Comparison of ENCODE assay signal across 33 cellular contexts in genomic region chrX:45202171-45202570, GRCh38. TPM values are rescaled to one million over a fixed set of nuclear protein-coding genes. Genes with fewer than 3 reads are reported as not detected.
DNase-seq lines count a peak whose midpoint lies in the region; ATAC-seq, FAIRE-seq and TF ChIP-seq lines count a peak whose summit lies in the region.
"Had no signal": no experiment of that assay in that cellular context is flagged by ENCODE, and none has a peak within 500 bp of the region (broad histone marks: within the 10 kb centered on the region; RNA-seq: fewer than 3 reads in every experiment).

No MANE protein-coding gene starts in this region.

- H3K4me3 ChIP-seq in HEK293 (ENCODE audit: low read depth, low read length) = no peak overlapping the region
- H3K4me3 ChIP-seq in pancreas = no peak overlapping the region
- H3K4me3 ChIP-seq: GM12878, SK-N-MC had no signal

- H3K4me1 ChIP-seq in HEK293 (ENCODE audit: control insufficient read depth, insufficient read depth, low read length) (no peaks in the 10 kb centered on the region), pancreas (no peaks in the 10 kb centered on the region)
- H3K4me1 ChIP-seq: Caco-2 had no signal

- ATAC-seq in pancreas (no peak), GM18519 (IDR thresholded peaks at IDR 0.05; ENCODE audit: low FRiP score, unreplicated experiment) (no peak)
- ATAC-seq: CD8-positive, alpha-beta T cell; GM12878; HCT116 had no signal

- TF ChIP-seq CTCF in 22Rv1 (IDR thresholded peaks at IDR 0.05) = no peak
- no peak for TF ChIP-seq CTCF in HEK293 (tag by site-specific recombination; IDR thresholded peaks at IDR 0.05)
- TF ChIP-seq CTCF in pancreas (IDR thresholded peaks at IDR 0.05) = no peak

- DNase-seq in pancreas (no peak), NAMALWA (ENCODE audit: low spot score) (no peak)
- DNase-seq in T-helper 2 cell treated with Interferon-gamma antibody and Interleukin-4, amounts not matched to agents 5 μg/mL and 100 μg/mL, for 36 hours (ENCODE audit: low spot score) = no peak
- DNase-seq: C1 segment of cervical spinal cord; Caco-2; CD8-positive, alpha-beta T cell; DMS 273 treated with DMSO at 0.1 percent for 48 hours; DMS79; EL; GDM1; NCI-H1092; NCI-H1417 treated with DMSO at 0.1 percent for 48 hours; NCI-H1694 treated with DMSO at 0.1 percent for 48 hours; NCI-H2081; NCI-H2171; NCI-H226; NCI-H510A; NCI-H69; OCI-M1; SIG-M5 had no signal

- no peak overlapping the region for H3K4me3 Mint-ChIP-seq in T-helper 2 cell treated with Interferon-gamma antibody and Interleukin-4, amounts not matched to agents 5 μg/mL and 100 μg/mL, for 36 hours
- H3K4me3 Mint-ChIP-seq: CD8-positive, alpha-beta T cell; IgD-negative memory B cell had no signal

- peaks cover 14% of the 10 kb centered on the region for H3K27me3 Mint-ChIP-seq in T-helper 2 cell treated with Interferon-gamma antibody and Interleukin-4, amounts not matched to agents 5 μg/mL and 100 μg/mL, for 36 hours (ENCODE audit: low read depth)

- no peaks in the 10 kb centered on the region for H3K36me3 Mint-ChIP-seq in T-helper 2 cell treated with Interferon-gamma antibody and Interleukin-4, amounts not matched to agents 5 μg/mL and 100 μg/mL, for 36 hours (ENCODE audit: low read depth)
- H3K36me3 Mint-ChIP-seq: CD8-positive, alpha-beta T cell; IgD-negative memory B cell had no signal

- intact Hi-C loops in pancreas (cut with DNase I) = no loop called here

- peaks cover 7% of the 10 kb centered on the region for H3K9me3 Mint-ChIP-seq in T-helper 2 cell treated with Interferon-gamma antibody and Interleukin-4, amounts not matched to agents 5 μg/mL and 100 μg/mL, for 36 hours

- H3K27ac ChIP-seq in 22Rv1 (0 out of 2 replicates have a peak overlapping the region, but pooled peaks have one; percentile 40), HEK293 (ENCODE audit: extremely low read depth, low read depth, low read length) (no peak overlapping the region), pancreas (no peak overlapping the region)
- H3K27ac ChIP-seq: KMS-11, SK-N-MC had no signal

- WGBS in pancreas, 2 donors = 17 to 26% methylated on average over 1 of the region's 1 CpG

- H3K27me3 ChIP-seq in pancreas = peaks cover 0 to 20% (median 0%) of the 10 kb centered on the region in 4 donors

- H3K9me3 ChIP-seq in HEK293 (ENCODE audit: control insufficient read depth, insufficient read depth, low read depth, low read length) = no peaks in the 10 kb centered on the region
- no peaks in the 10 kb centered on the region for H3K9me3 ChIP-seq in pancreas
- H3K9me3 ChIP-seq: Caco-2 had no signal

- H3K36me3 ChIP-seq in HEK293 (ENCODE audit: control insufficient read depth in 2 of 2, insufficient read depth in 1 of 2, low read length in 2 of 2) (no peaks in the 10 kb centered on the region), pancreas (no peaks in the 10 kb centered on the region)

- no peak overlapping the region for H3K27ac Mint-ChIP-seq in T-helper 2 cell treated with Interferon-gamma antibody and Interleukin-4, amounts not matched to agents 5 μg/mL and 100 μg/mL, for 36 hours
- H3K27ac Mint-ChIP-seq: CD8-positive, alpha-beta T cell; IgD-negative memory B cell had no signal

- CTCF ChIA-PET in HEK293 (lab: Yijun Ruan, JAX) = interaction anchor here (0.9 to 1.7 kb wide), 2 partner anchors 14 to 313 kb away, joined by 3 to 9 read pairs; no protein-coding TSS in a partner anchor

- H3K4me1 Mint-ChIP-seq in T-helper 2 cell treated with Interferon-gamma antibody and Interleukin-4, amounts not matched to agents 5 μg/mL and 100 μg/mL, for 36 hours (ENCODE audit: low read depth) = no peaks in the 10 kb centered on the region
- H3K4me1 Mint-ChIP-seq: IgD-negative memory B cell had no signal

- POLR2A ChIA-PET in HEK293 (lab: Yijun Ruan, JAX) = no interaction called here

- peak; percentile 69 for FAIRE-seq in colon (lab: Jason Lieb, UNC)
- peak; percentile 81 for FAIRE-seq in pancreas (lab: Jason Lieb, UNC)
- FAIRE-seq: GM12878, GM19239, RCC 7860 had no signal

TF ChIP-seq in HEK293, 187 proteins besides CTCF, POLR2A, EP300 and RAD21:
- TF ChIP-seq ZNF600 (tag by site-specific recombination; IDR thresholded peaks at IDR 0.05) (no peak), ZNF311 (tag by site-specific recombination; IDR thresholded peaks at IDR 0.05; ENCODE audit: borderline replicate concordance) (no peak), ZNF416 (tag by site-specific recombination; IDR thresholded peaks at IDR 0.05) (no peak), ZNF701 (tag by site-specific recombination; IDR thresholded peaks at IDR 0.05) (no peak), ZNF350 (tag by site-specific recombination; IDR thresholded peaks at IDR 0.05) (0 out of 2 replicates have a peak, but pooled peaks have one; percentile 51)

RNA-seq across cellular contexts. Expression of gene DIPK2B, which starts 1.5 kb away (rescaled TPM):
- total RNA-seq in pancreas = 1 to 10 TPM; 1.2 to 3.0 (median 2.2) TPM
- 10 to 100 TPM in 1 of 2 donors, 1 to 10 TPM in 1; 5.5 to 23.8 TPM for polyA plus RNA-seq in pancreas
- total RNA-seq: A673; Caco-2; CD8-positive, alpha-beta T cell; GM12878; H4 had no signal
- polyA plus RNA-seq: GM12878, IgD-negative memory B cell had no signal
